ENCODE assay signal across 20 cellular contexts in the genomic region with DNA sequence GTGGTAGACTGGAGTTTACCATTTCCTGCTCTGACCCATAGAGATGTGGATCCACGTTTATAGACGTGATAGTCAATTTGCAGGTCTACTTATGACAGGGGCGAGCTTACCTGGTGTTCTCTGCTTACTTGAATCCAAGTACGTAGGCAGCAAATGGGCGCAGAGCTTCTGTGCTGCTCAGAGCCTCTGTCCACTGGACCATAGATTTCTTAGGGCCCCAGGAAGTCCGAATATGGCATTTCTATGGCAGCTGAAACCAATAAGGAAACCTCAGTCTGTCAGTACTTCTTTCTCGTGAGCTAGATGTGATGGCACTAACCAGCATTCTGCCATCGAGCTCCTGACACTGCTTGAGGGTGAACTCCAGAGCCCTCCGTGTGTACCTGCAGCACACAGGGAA. TPM values are rescaled to one million over a fixed set of nuclear protein-coding genes. Genes with fewer than 3 reads are reported as not detected.
DNase-seq lines count a peak whose midpoint lies in the region; ATAC-seq and TF ChIP-seq lines count a peak whose summit lies in the region.
"Had no signal": no experiment of that assay in that cellular context is flagged by ENCODE, and none has a peak within 500 bp of the region (broad histone marks: within the 10 kb centered on the region; RNA-seq: fewer than 3 reads in every experiment).

No MANE protein-coding gene starts in this region.

- H3K27me3 ChIP-seq in esophagus muscularis mucosa (no peaks in the 10 kb centered on the region), thyroid gland (no peaks in the 10 kb centered on the region)
- H3K27me3 ChIP-seq: BLaER1 had no signal

- H3K27ac ChIP-seq in esophagus muscularis mucosa (replicated peaks in 1 of 4), result no peak overlapping the region
- H3K27ac ChIP-seq in thyroid gland, result no peak overlapping the region
- H3K27ac ChIP-seq: 22Rv1, A549, BLaER1, GM23248, HL-60 had no signal

- TF ChIP-seq CTCF in natural killer cell (IDR thresholded peaks at IDR 0.05), result no peak
- TF ChIP-seq CTCF in esophagus muscularis mucosa (IDR thresholded peaks at IDR 0.05), result no peak
- TF ChIP-seq CTCF in thyroid gland (IDR thresholded peaks at IDR 0.05), result no peak

- no peak for TF ChIP-seq EP300 in esophagus muscularis mucosa (IDR thresholded peaks at IDR 0.05)

- H3K9me3 ChIP-seq in esophagus muscularis mucosa (no peaks in the 10 kb centered on the region), thyroid gland (no peaks in the 10 kb centered on the region)
- H3K9me3 ChIP-seq: A549, BLaER1 had no signal

- no peaks in the 10 kb centered on the region for H3K27me3 Mint-ChIP-seq in natural killer cell (ENCODE audit: low read depth in 2 of 2)
- H3K27me3 Mint-ChIP-seq in natural killer cell treated with Interleukin-12 subunit alpha and Interleukin-12 subunit beta and Interleukin-15 and Interleukin-18, amount 100 ng/mL, for 72 hours, result no peaks in the 10 kb centered on the region
- H3K27me3 Mint-ChIP-seq: CD4-positive, alpha-beta memory T cell had no signal

- ATAC-seq in natural killer cell, result no peak
- no peak for ATAC-seq in natural killer cell treated with Interleukin-12 subunit alpha and Interleukin-12 subunit beta and Interleukin-15 and Interleukin-18, amount 100 ng/mL, for 72 hours
- ATAC-seq: A549, HCT116 had no signal

- peak overlapping the region; percentile 6 to 16 for H3K27ac Mint-ChIP-seq in natural killer cell
- H3K27ac Mint-ChIP-seq in natural killer cell treated with Interleukin-12 subunit alpha and Interleukin-12 subunit beta and Interleukin-15 and Interleukin-18, amount 100 ng/mL, for 72 hours, result no peak overlapping the region
- H3K27ac Mint-ChIP-seq: CD14-positive monocyte, HFFc6 had no signal

- peaks cover 31 to 96% (median 84%) of the 10 kb centered on the region in 4 donors for H3K36me3 ChIP-seq in esophagus muscularis mucosa
- peaks cover 51% of the 10 kb centered on the region in 2 donors for H3K36me3 ChIP-seq in thyroid gland

- 97% methylated on average over 9 of the region's 9 CpGs for WGBS in esophagus muscularis mucosa
- 95 to 96% methylated on average over 9 of the region's 9 CpGs for WGBS in thyroid gland, 2 donors

- no peaks in the 10 kb centered on the region for H3K9me3 Mint-ChIP-seq in natural killer cell
- H3K9me3 Mint-ChIP-seq in natural killer cell treated with Interleukin-12 subunit alpha and Interleukin-12 subunit beta and Interleukin-15 and Interleukin-18, amount 100 ng/mL, for 72 hours, result no peaks in the 10 kb centered on the region
- H3K9me3 Mint-ChIP-seq: CD14-positive monocyte; CD4-positive, alpha-beta memory T cell; HFFc6 had no signal

- DNase-seq in NCI-H82 (lab: John Stamatoyannopoulos, UW), result peak; percentile 71
- DNase-seq in NCI-H82 treated with DMSO at 0.1 percent for 48 hours (lab: John Stamatoyannopoulos, UW; ENCODE audit: unreplicated experiment), result no peak
- no peak for DNase-seq in natural killer cell
- DNase-seq in natural killer cell treated with Interleukin-12 subunit alpha and Interleukin-12 subunit beta and Interleukin-15 and Interleukin-18, amount 100 ng/mL, for 72 hours (ENCODE audit: low spot score), result no peak
- peak; percentile 17 for DNase-seq in esophagus muscularis mucosa (ENCODE audit: extremely low spot score)
- no peak for DNase-seq in thyroid gland
- DNase-seq in NCI-H748 (lab: John Stamatoyannopoulos, UW; ENCODE audit: unreplicated experiment), result no peak
- DNase-seq: AML-193; CD4-positive, alpha-beta memory T cell; DMS153; DMS79; GDM1; GM23248; HFFc6 had no signal

- TF ChIP-seq POLR2A in esophagus muscularis mucosa (IDR thresholded peaks at IDR 0.05; ENCODE audit: low read depth) (no peak), thyroid gland (IDR thresholded peaks at IDR 0.05) (no peak)

- no peak overlapping the region for H3K4me3 ChIP-seq in esophagus muscularis mucosa
- no peak overlapping the region for H3K4me3 ChIP-seq in thyroid gland (replicated peaks in 1 of 3)
- H3K4me3 ChIP-seq: A549, BLaER1, GM23248 had no signal

- H3K36me3 Mint-ChIP-seq in natural killer cell, result peaks cover 18% of the 10 kb centered on the region
- H3K36me3 Mint-ChIP-seq in natural killer cell treated with Interleukin-12 subunit alpha and Interleukin-12 subunit beta and Interleukin-15 and Interleukin-18, amount 100 ng/mL, for 72 hours, result peaks cover 12% of the 10 kb centered on the region

- H3K4me1 Mint-ChIP-seq in natural killer cell, result no peaks in the 10 kb centered on the region
- H3K4me1 Mint-ChIP-seq in natural killer cell treated with Interleukin-12 subunit alpha and Interleukin-12 subunit beta and Interleukin-15 and Interleukin-18, amount 100 ng/mL, for 72 hours (ENCODE audit: low read depth in 2 of 2), result no peaks in the 10 kb centered on the region
- H3K4me1 Mint-ChIP-seq: CD14-positive monocyte; CD4-positive, alpha-beta memory T cell had no signal

- H3K4me3 Mint-ChIP-seq in natural killer cell, result no peak overlapping the region
- H3K4me3 Mint-ChIP-seq in natural killer cell treated with Interleukin-12 subunit alpha and Interleukin-12 subunit beta and Interleukin-15 and Interleukin-18, amount 100 ng/mL, for 72 hours, result no peak overlapping the region
- H3K4me3 Mint-ChIP-seq: CD14-positive monocyte; CD4-positive, alpha-beta memory T cell; HFFc6 had no signal

- intact Hi-C loops in natural killer cell (cut with micrococcal nuclease) (no loop called here), esophagus muscularis mucosa (cut with DNase I) (no loop called here), thyroid gland (cut with DNase I) (no loop called here)

- H3K4me1 ChIP-seq in esophagus muscularis mucosa, result peaks cover 0 to 10% (median 3%) of the 10 kb centered on the region in 4 donors
- no peaks in the 10 kb centered on the region for H3K4me1 ChIP-seq in thyroid gland
- H3K4me1 ChIP-seq: A549 had no signal

RNA-seq across cellular contexts. Expression of gene NPEPL1, which starts 19.5 kb away (rescaled TPM):
- total RNA-seq in natural killer cell (10 to 100 TPM; 66.0 to 83.7 (median 68.4) TPM), esophagus muscularis mucosa (10 to 100 TPM; 29.0 to 59.0 (median 50.5) TPM), thyroid gland (10 to 100 TPM; 41.6 to 56.0 (median 47.2) TPM)
- total RNA-seq in natural killer cell treated with Interleukin-12 subunit alpha and Interleukin-12 subunit beta and Interleukin-15 and Interleukin-18, amount 100 ng/mL, for 72 hours, result 10 to 100 TPM; 23.6 to 30.4 TPM

RNA-seq across cellular contexts. Expression of gene STX16, which starts 22.0 kb away (rescaled TPM):
- total RNA-seq in natural killer cell, result 100 to 1,000 TPM; 136 to 146 (median 143) TPM
- total RNA-seq in natural killer cell treated with Interleukin-12 subunit alpha and Interleukin-12 subunit beta and Interleukin-15 and Interleukin-18, amount 100 ng/mL, for 72 hours, result 10 to 100 TPM; 92.4 to 92.8 TPM
- 10 to 100 TPM; 36.6 to 57.7 (median 43.5) TPM for total RNA-seq in esophagus muscularis mucosa
- total RNA-seq in thyroid gland, result 10 to 100 TPM; 42.5 to 59.1 (median 53.0) TPM

Comparison
In these comparisons a context has a peak if more than half of its experiments do, and no peak if none do; other contexts are left out.
1. DNase-seq: peak in NCI-H82 (single experiment) and esophagus muscularis mucosa (single experiment); none in NCI-H82 treated with DMSO at 0.1 percent for 48 hours (single experiment), natural killer cell (single experiment), natural killer cell treated with Interleukin-12 subunit alpha and Interleukin-12 subunit beta and Interleukin-15 and Interleukin-18, amount 100 ng/mL, for 72 hours (single experiment), thyroid gland (0 of 2) and NCI-H748 (single experiment).
2. H3K27ac Mint-ChIP-seq: peak in natural killer cell (2 of 2); none in natural killer cell treated with Interleukin-12 subunit alpha and Interleukin-12 subunit beta and Interleukin-15 and Interleukin-18, amount 100 ng/mL, for 72 hours (0 of 2).